Comparison of ENCODE assay signal across 1 cellular context in genomic region chr6:33933101-33933500, GRCh38.
TF ChIP-seq lines count a peak whose summit lies in the region.

No MANE protein-coding gene starts in this region.

TF ChIP-seq in K562, 482 proteins besides CTCF, POLR2A, EP300 and RAD21 (continued from another document):
- TF ChIP-seq, protein P1, sequence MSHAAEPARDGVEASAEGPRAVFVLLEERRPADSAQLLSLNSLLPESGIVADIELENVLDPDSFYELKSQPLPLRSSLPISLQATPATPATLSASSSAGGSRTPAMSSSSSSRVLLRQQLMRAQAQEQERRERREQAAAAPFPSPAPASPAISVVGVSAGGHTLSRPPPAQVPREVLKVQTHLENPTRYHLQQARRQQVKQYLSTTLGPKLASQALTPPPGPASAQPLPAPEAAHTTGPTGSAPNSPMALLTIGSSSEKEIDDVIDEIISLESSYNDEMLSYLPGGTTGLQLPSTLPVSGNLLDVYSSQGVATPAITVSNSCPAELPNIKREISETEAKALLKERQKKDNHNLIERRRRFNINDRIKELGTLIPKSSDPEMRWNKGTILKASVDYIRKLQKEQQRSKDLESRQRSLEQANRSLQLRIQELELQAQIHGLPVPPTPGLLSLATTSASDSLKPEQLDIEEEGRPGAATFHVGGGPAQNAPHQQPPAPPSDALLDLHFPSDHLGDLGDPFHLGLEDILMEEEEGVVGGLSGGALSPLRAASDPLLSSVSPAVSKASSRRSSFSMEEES (CRISPR knock-in tag; IDR thresholded peaks at IDR 0.05) = peak; percentile 49
- TF ChIP-seq FOXJ2 (tag; IDR thresholded peaks at IDR 0.05) = peak; percentile 72
